In genomic region chr16:16996830-16997229, GRCh38 we compare ENCODE assay signal across 3 cellular contexts.
TF ChIP-seq lines count a peak whose summit lies in the region.

No MANE protein-coding gene starts in this region.

TF ChIP-seq in GM23338, 12 proteins besides CTCF, POLR2A, EP300 and RAD21 (continues in another document):
- no peak for TF ChIP-seq STAT1 (IDR thresholded peaks at IDR 0.05; ENCODE audit: unreplicated experiment)
- TF ChIP-seq EZH2 (IDR thresholded peaks at IDR 0.05; ENCODE audit: low read depth, unreplicated experiment), result no peak
- no peak for TF ChIP-seq ZNF331 (CRISPR knock-in tag; IDR thresholded peaks at IDR 0.05; ENCODE audit: low read depth)
- TF ChIP-seq, protein P1, sequence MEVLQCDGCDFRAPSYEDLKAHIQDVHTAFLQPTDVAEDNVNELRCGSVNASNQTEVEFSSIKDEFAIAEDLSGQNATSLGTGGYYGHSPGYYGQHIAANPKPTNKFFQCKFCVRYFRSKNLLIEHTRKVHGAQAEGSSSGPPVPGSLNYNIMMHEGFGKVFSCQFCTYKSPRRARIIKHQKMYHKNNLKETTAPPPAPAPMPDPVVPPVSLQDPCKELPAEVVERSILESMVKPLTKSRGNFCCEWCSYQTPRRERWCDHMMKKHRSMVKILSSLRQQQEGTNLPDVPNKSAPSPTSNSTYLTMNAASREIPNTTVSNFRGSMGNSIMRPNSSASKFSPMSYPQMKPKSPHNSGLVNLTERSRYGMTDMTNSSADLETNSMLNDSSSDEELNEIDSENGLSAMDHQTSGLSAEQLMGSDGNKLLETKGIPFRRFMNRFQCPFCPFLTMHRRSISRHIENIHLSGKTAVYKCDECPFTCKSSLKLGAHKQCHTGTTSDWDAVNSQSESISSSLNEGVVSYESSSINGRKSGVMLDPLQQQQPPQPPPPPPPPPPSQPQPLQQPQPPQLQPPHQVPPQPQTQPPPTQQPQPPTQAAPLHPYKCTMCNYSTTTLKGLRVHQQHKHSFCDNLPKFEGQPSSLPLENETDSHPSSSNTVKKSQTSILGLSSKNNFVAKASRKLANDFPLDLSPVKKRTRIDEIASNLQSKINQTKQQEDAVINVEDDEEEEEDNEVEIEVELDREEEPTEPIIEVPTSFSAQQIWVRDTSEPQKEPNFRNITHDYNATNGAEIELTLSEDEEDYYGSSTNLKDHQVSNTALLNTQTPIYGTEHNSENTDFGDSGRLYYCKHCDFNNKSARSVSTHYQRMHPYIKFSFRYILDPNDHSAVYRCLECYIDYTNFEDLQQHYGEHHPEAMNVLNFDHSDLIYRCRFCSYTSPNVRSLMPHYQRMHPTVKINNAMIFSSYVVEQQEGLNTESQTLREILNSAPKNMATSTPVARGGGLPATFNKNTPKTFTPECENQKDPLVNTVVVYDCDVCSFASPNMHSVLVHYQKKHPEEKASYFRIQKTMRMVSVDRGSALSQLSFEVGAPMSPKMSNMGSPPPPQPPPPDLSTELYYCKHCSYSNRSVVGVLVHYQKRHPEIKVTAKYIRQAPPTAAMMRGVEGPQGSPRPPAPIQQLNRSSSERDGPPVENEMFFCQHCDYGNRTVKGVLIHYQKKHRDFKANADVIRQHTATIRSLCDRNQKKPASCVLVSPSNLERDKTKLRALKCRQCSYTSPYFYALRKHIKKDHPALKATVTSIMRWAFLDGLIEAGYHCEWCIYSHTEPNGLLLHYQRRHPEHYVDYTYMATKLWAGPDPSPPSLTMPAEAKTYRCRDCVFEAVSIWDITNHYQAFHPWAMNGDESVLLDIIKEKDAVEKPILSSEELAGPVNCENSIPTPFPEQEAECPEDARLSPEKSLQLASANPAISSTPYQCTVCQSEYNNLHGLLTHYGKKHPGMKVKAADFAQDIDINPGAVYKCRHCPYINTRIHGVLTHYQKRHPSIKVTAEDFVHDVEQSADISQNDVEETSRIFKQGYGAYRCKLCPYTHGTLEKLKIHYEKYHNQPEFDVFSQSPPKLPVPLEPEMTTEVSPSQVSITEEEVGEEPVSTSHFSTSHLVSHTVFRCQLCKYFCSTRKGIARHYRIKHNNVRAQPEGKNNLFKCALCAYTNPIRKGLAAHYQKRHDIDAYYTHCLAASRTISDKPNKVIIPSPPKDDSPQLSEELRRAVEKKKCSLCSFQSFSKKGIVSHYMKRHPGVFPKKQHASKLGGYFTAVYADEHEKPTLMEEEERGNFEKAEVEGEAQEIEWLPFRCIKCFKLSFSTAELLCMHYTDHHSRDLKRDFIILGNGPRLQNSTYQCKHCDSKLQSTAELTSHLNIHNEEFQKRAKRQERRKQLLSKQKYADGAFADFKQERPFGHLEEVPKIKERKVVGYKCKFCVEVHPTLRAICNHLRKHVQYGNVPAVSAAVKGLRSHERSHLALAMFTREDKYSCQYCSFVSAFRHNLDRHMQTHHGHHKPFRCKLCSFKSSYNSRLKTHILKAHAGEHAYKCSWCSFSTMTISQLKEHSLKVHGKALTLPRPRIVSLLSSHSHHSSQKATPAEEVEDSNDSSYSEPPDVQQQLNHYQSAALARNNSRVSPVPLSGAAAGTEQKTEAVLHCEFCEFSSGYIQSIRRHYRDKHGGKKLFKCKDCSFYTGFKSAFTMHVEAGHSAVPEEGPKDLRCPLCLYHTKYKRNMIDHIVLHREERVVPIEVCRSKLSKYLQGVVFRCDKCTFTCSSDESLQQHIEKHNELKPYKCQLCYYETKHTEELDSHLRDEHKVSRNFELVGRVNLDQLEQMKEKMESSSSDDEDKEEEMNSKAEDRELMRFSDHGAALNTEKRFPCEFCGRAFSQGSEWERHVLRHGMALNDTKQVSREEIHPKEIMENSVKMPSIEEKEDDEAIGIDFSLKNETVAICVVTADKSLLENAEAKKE (CRISPR knock-in tag; IDR thresholded peaks at IDR 0.05), result no peak

TF ChIP-seq in HCT116, 20 proteins besides CTCF, POLR2A, EP300 and RAD21:
- TF ChIP-seq SIN3A (IDR thresholded peaks at IDR 0.05; ENCODE audit: low read depth) (no peak), ATF3 (IDR thresholded peaks at IDR 0.05) (no peak), TCF7L2 (IDR thresholded peaks at IDR 0.05; ENCODE audit: borderline replicate concordance, extremely low read depth, insufficient read depth, insufficient read length) (no peak), ZNF274 (IDR thresholded peaks at IDR 0.05; ENCODE audit: low read depth, low read length) (no peak), CEBPB (IDR thresholded peaks at IDR 0.05; ENCODE audit: low read depth) (no peak), ELF1 (IDR thresholded peaks at IDR 0.05; ENCODE audit: borderline replicate concordance, low read depth) (no peak), POLR2AphosphoS5 (IDR thresholded peaks at IDR 0.05; ENCODE audit: low read depth, low read length) (no peak), SRF (IDR thresholded peaks at IDR 0.05; ENCODE audit: low read depth) (no peak), SP1 (IDR thresholded peaks at IDR 0.05; ENCODE audit: low read depth) (no peak), EGR1 (IDR thresholded peaks at IDR 0.05; ENCODE audit: low read depth) (no peak), EZH2phosphoT487 (IDR thresholded peaks at IDR 0.05; ENCODE audit: borderline replicate concordance) (no peak), YY1 (IDR thresholded peaks at IDR 0.05; ENCODE audit: extremely low read depth, insufficient replicate concordance, low read depth, low read length) (no peak)
- TF ChIP-seq, protein P2, sequence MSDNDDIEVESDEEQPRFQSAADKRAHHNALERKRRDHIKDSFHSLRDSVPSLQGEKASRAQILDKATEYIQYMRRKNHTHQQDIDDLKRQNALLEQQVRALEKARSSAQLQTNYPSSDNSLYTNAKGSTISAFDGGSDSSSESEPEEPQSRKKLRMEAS (IDR thresholded peaks at IDR 0.05), result no peak
TF ChIP-seq in HCT116: peak in this region for 0.

TF ChIP-seq in H1, 55 proteins besides CTCF, POLR2A, EP300 and RAD21:
- no peak for TF ChIP-seq HDAC6 (IDR thresholded peaks at IDR 0.05; ENCODE audit: low read depth, low read length)
- no peak for TF ChIP-seq ASH2L (IDR thresholded peaks at IDR 0.05; ENCODE audit: low read length)
- TF ChIP-seq PHF8 (conservative IDR thresholded peaks at IDR 0.05; ENCODE audit: low read depth, low read length), result no peak
- TF ChIP-seq JUND (IDR thresholded peaks at IDR 0.05; ENCODE audit: low read length), result no peak
- TF ChIP-seq RBBP5 (IDR thresholded peaks at IDR 0.05; ENCODE audit: borderline replicate concordance, low read depth, low read length), result no peak
- no peak for TF ChIP-seq BRCA1 (IDR thresholded peaks at IDR 0.05; ENCODE audit: low read depth, low read length)
- TF ChIP-seq, protein P2 (IDR thresholded peaks at IDR 0.05), result no peak
- TF ChIP-seq SIX5 (IDR thresholded peaks at IDR 0.05; ENCODE audit: low read depth, low read length), result no peak
